8 cellular contexts compared by ENCODE assay signal in the genomic region with DNA sequence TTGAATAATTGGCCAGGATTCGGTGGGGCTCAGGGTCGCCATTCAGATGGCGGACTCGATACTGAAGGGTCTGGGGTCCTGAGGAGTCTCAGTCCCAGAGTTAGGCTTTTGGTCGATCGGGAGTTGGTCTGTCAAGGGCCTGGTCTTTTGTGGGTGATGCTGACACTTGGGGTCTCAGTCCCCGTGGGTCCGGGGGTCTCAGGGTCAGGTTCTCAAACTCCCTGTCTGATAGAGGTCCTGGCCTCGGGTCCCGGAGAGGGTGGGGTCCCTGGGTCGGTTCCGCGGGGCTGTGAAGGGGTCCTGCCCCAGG. TPM values are rescaled to one million over a fixed set of nuclear protein-coding genes. Genes with fewer than 3 reads are reported as not detected.
DNase-seq lines count a peak whose midpoint lies in the region; FAIRE-seq and TF ChIP-seq lines count a peak whose summit lies in the region.

No MANE protein-coding gene starts in this region.

- peak overlapping the region; percentile 82 for H2AFZ ChIP-seq in Loucy (ENCODE audit: low read length)

- no peaks in the 10 kb centered on the region for H3K9me2 ChIP-seq in Loucy (replicated peaks; ENCODE audit: low read depth, low read length)

- peak overlapping the region; percentile 95 for H3K4me3 Mint-ChIP-seq in neural crest cell

- no peaks in the 10 kb centered on the region for H3K9me3 Mint-ChIP-seq in neural crest cell

- TF ChIP-seq POLR2A in GM12892 (IDR thresholded peaks at IDR 0.05; ENCODE audit: low read depth, low read length), result no peak

- H3K27ac Mint-ChIP-seq in neural crest cell (ENCODE audit: unreplicated experiment), result peak overlapping the region; percentile 71

- no peak for TF ChIP-seq CTCF in Loucy (conservative IDR thresholded peaks at IDR 0.05; ENCODE audit: low read length)
- no peak for TF ChIP-seq CTCF in neural crest cell (conservative IDR thresholded peaks at IDR 0.05)

- no peak for FAIRE-seq in GM12892 (lab: Jason Lieb, UNC)

- peaks cover 3% of the 10 kb centered on the region; the same call in 1 of the 2 replicates for H3F3A ChIP-seq in Loucy (ENCODE audit: low read depth)

- peak overlapping the region; percentile 66 to 100 (median 88) for H3K4me3 ChIP-seq in BLaER1 treated with 17β-estradiol and CSF1 and Interleukin-3, amounts not matched to agents 10 nM and 100 nM
- H3K4me3 ChIP-seq in Loucy (ENCODE audit: low read length, poor library complexity, severe bottlenecking), result peak overlapping the region; percentile 97
- H3K4me3 ChIP-seq in effector memory CD4-positive, alpha-beta T cell (ENCODE audit: insufficient read depth, low read depth, low read length, poor library complexity, severe bottlenecking), result peak overlapping the region; percentile 79

- H3K4me1 ChIP-seq in BLaER1 treated with 17β-estradiol and CSF1 and Interleukin-3, amounts not matched to agents 10 nM and 100 nM, result peaks cover 48 to 67% (median 57%) of the 10 kb centered on the region in 10 experiments
- H3K4me1 ChIP-seq in Loucy (ENCODE audit: insufficient read depth, low read length, poor library complexity, severe bottlenecking), result peaks cover 15% of the 10 kb centered on the region
- H3K4me1 ChIP-seq in effector memory CD4-positive, alpha-beta T cell (ENCODE audit: control insufficient read depth, insufficient read depth, low read length, poor library complexity, severe bottlenecking), result peaks cover 12% of the 10 kb centered on the region

- peaks cover 8% of the 10 kb centered on the region for H3K36me3 Mint-ChIP-seq in neural crest cell (ENCODE audit: low read depth)

- H3K4me2 ChIP-seq in BLaER1 treated with 17β-estradiol and CSF1 and Interleukin-3, amounts not matched to agents 10 nM and 100 nM, result peak overlapping the region; percentile 93 to 99 (median 97)
- peak overlapping the region; percentile 84 for H3K4me2 ChIP-seq in Loucy (ENCODE audit: low read depth, low read length, poor library complexity, severe bottlenecking)

- H3K9me3 ChIP-seq in BLaER1 treated with 17β-estradiol and CSF1 and Interleukin-3, amounts not matched to agents 10 nM and 100 nM (replicated peaks in 1 of 11), result no peaks in the 10 kb centered on the region
- no peaks in the 10 kb centered on the region for H3K9me3 ChIP-seq in Loucy (ENCODE audit: insufficient read depth, low read depth, low read length)
- H3K9me3 ChIP-seq in effector memory CD4-positive, alpha-beta T cell (ENCODE audit: control insufficient read depth, low read length), result no peaks in the 10 kb centered on the region

- peaks cover 54 to 63% (median 61%) of the 10 kb centered on the region in 11 experiments for H3K36me3 ChIP-seq in BLaER1 treated with 17β-estradiol and CSF1 and Interleukin-3, amounts not matched to agents 10 nM and 100 nM
- H3K36me3 ChIP-seq in Loucy (ENCODE audit: insufficient read depth, low read length), result peaks cover 49% of the 10 kb centered on the region; the same call in 1 of the 2 replicates
- H3K36me3 ChIP-seq in effector memory CD4-positive, alpha-beta T cell (ENCODE audit: control insufficient read depth, insufficient read depth, low read length), result peaks cover 49% of the 10 kb centered on the region

- no peaks in the 10 kb centered on the region for H3K27me3 Mint-ChIP-seq in neural crest cell (ENCODE audit: low read depth)

- peaks cover 30% of the 10 kb centered on the region for H3K4me1 Mint-ChIP-seq in neural crest cell

- H3K9ac ChIP-seq in BLaER1 treated with 17β-estradiol and CSF1 and Interleukin-3, amounts not matched to agents 10 nM and 100 nM, result peak overlapping the region; percentile 80 to 88 (median 82)
- H3K9ac ChIP-seq in Loucy (ENCODE audit: low read depth, low read length, poor library complexity, severe bottlenecking), result peak overlapping the region; percentile 81

- H3K27me3 ChIP-seq in BLaER1 treated with 17β-estradiol and CSF1 and Interleukin-3, amounts not matched to agents 10 nM and 100 nM, result no peaks in the 10 kb centered on the region
- H3K27me3 ChIP-seq in Loucy (ENCODE audit: insufficient read depth, low read length, poor library complexity, severe bottlenecking), result no peaks in the 10 kb centered on the region
- H3K27me3 ChIP-seq in effector memory CD4-positive, alpha-beta T cell (replicated peaks; ENCODE audit: control insufficient read depth, insufficient read depth, low read length, poor library complexity, severe bottlenecking), result no peaks in the 10 kb centered on the region

- peaks cover 27% of the 10 kb centered on the region for H3K79me2 ChIP-seq in Loucy (ENCODE audit: insufficient read depth, low read length)

- H4K20me1 ChIP-seq in BLaER1 treated with 17β-estradiol and CSF1 and Interleukin-3, amounts not matched to agents 10 nM and 100 nM, result peaks cover 22 to 84% (median 60%) of the 10 kb centered on the region in 11 experiments; a peak in 21 of 22 replicates
- H4K20me1 ChIP-seq in Loucy (ENCODE audit: insufficient read depth, low read length, poor library complexity, severe bottlenecking), result peaks cover 14% of the 10 kb centered on the region

- peak overlapping the region; percentile 38 to 78 (median 71); a peak in 21 of 22 replicates for H3K27ac ChIP-seq in BLaER1 treated with 17β-estradiol and CSF1 and Interleukin-3, amounts not matched to agents 10 nM and 100 nM
- peak overlapping the region; percentile 82 for H3K27ac ChIP-seq in effector memory CD4-positive, alpha-beta T cell (ENCODE audit: insufficient read depth, low read length, poor library complexity, severe bottlenecking)

- DNase-seq in effector memory CD4-positive, alpha-beta T cell, result no peak
- DNase-seq in neural crest cell (ENCODE audit: low read depth, low spot score) (no peak), GM12892 (ENCODE audit: insufficient read length) (no peak), NCI-H69 (lab: John Stamatoyannopoulos, UW) (no peak), D341Med (ENCODE audit: low spot score) (no peak)
- no peak for DNase-seq in stimulated activated CD4-positive, alpha-beta T cell treated with anti-CD3 and anti-CD28 coated beads, Interleukin-1b, Interleukin-23, amount 100 ng/mL, for 48 hours

RNA-seq across cellular contexts. Expression of a gene that starts 0.5 kb away (rescaled TPM):
- 25.3 and 30.2 TPM in 2 replicates for total RNA-seq in neural crest cell
- 20.2 TPM for polyA plus RNA-seq in GM12892 (2012; ENCODE audit: missing spikeins)

RNA-seq across cellular contexts. Expression of a gene that starts 22.6 kb away (rescaled TPM):
- total RNA-seq in neural crest cell, result 26.5 and 27.2 TPM in 2 replicates
- polyA plus RNA-seq in GM12892 (2012; ENCODE audit: missing spikeins), result 0.89 TPM

RNA-seq across cellular contexts. Expression of a gene that starts 31.8 kb away (rescaled TPM):
- 139 and 143 TPM in 2 replicates for total RNA-seq in neural crest cell
- 49.5 TPM for polyA plus RNA-seq in GM12892 (2012; ENCODE audit: missing spikeins)

RNA-seq across cellular contexts. Expression of a gene that starts 50.0 kb away (rescaled TPM):
- total RNA-seq in neural crest cell, result 54.8 and 57.4 TPM in 2 replicates
- 14.3 TPM for polyA plus RNA-seq in GM12892 (2012; ENCODE audit: missing spikeins)
